1 cellular context compared by ENCODE assay signal in genomic region chr17:45424769-45425124, GRCh38.
TF ChIP-seq lines count a peak whose summit lies in the region.

No MANE protein-coding gene starts in this region.

TF ChIP-seq in HepG2, 621 proteins besides CTCF, POLR2A, EP300 and RAD21:
- TF ChIP-seq ZKSCAN8 (CRISPR knock-in tag; IDR thresholded peaks at IDR 0.05; ENCODE audit: borderline replicate concordance) (no peak), GFI1 (CRISPR knock-in tag; IDR thresholded peaks at IDR 0.05; ENCODE audit: borderline replicate concordance) (peak; percentile 7; the same call in 1 of the 2 replicates), IKZF5 (CRISPR knock-in tag; IDR thresholded peaks at IDR 0.05) (no peak), DBP (CRISPR knock-in tag; IDR thresholded peaks at IDR 0.05; ENCODE audit: not compliant biosample characterization) (no peak), ZNF441 (CRISPR knock-in tag; IDR thresholded peaks at IDR 0.05; ENCODE audit: borderline replicate concordance) (no peak), ZNF430 (CRISPR knock-in tag; IDR thresholded peaks at IDR 0.05) (no peak), ZFX (CRISPR knock-in tag; IDR thresholded peaks at IDR 0.05; ENCODE audit: low read depth) (no peak), ZNF12 (CRISPR knock-in tag; IDR thresholded peaks at IDR 0.05) (no peak), BRD4 (CRISPR knock-in tag; IDR thresholded peaks at IDR 0.05) (no peak), HHEX (CRISPR knock-in tag; IDR thresholded peaks at IDR 0.05) (no peak), ZNF34 (CRISPR knock-in tag; IDR thresholded peaks at IDR 0.05; ENCODE audit: borderline replicate concordance) (0 out of 2 replicates have a peak, but pooled peaks have one; percentile 30)
- TF ChIP-seq, protein P1, sequence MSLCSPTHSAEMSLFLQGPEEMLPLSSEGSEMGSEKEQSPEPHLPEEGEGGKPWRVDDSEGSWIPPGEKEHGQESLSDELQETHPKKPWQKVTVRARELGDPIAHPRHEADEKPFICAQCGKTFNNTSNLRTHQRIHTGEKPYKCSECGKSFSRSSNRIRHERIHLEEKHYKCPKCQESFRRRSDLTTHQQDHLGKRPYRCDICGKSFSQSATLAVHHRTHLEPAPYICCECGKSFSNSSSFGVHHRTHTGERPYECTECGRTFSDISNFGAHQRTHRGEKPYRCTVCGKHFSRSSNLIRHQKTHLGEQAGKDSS (CRISPR knock-in tag; IDR thresholded peaks at IDR 0.05; ENCODE audit: borderline replicate concordance, low read depth): 0 out of 2 replicates have a peak, but pooled peaks have one; percentile 8
